ENCODE assay signal across 1 cellular context in the genomic region with DNA sequence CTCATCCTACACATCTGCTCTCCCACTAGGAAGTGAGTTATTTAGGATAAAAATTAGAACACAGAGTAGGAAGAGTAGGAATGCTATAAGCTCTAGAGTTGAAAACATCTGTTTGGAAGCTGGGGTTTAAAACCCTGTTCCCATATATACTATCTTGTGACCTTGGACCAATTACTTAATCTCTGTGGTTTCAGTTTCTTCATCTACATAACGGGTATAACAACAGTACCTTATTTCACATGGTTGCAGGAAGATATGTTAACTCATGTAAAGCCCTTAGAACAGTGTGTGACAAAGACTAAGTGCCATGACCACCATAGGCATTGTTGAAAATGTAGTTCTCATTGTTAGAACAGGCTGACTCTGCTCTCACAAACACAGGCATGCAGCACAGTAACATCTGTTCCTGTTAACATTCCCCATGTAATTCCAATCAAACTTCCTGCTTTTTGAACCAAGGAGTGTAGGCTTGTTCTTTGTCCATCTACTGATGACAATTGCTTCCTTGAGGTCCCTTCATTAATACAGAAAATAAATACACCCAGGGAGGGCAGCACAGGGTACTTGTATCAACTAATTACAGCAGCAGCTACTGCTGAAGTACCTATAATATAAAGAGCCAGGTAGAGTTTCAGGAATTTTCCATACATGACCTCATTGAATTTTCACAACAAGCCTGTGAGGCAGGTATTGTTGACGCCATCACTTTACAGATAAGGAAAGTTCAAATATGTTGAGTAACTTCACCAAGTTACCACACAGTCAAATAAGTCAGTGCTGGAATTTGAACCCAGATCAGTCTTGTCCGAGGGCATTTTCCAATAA.
TF ChIP-seq lines count a peak whose summit lies in the region.

No MANE protein-coding gene starts in this region.

TF ChIP-seq in IMR-90, 13 proteins besides CTCF, POLR2A, EP300 and RAD21:
- TF ChIP-seq, protein P1, sequence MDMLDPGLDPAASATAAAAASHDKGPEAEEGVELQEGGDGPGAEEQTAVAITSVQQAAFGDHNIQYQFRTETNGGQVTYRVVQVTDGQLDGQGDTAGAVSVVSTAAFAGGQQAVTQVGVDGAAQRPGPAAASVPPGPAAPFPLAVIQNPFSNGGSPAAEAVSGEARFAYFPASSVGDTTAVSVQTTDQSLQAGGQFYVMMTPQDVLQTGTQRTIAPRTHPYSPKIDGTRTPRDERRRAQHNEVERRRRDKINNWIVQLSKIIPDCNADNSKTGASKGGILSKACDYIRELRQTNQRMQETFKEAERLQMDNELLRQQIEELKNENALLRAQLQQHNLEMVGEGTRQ (IDR thresholded peaks at IDR 0.05; ENCODE audit: low read depth, low read length): no peak
- TF ChIP-seq SMC3 (IDR thresholded peaks at IDR 0.05; ENCODE audit: low read depth, low read length): no peak
- TF ChIP-seq MAZ (IDR thresholded peaks at IDR 0.05; ENCODE audit: borderline replicate concordance, low read depth, low read length): no peak
